ENCODE assay signal across 4 cellular contexts in genomic region chr17:76107507-76107906, GRCh38.
A peak's percentile ranks its signal among the peaks of the same experiment; 100 is the strongest.
TF ChIP-seq lines count a peak whose summit lies in the region.

No MANE protein-coding gene starts in this region.

TF ChIP-seq in SK-N-SH, 30 proteins besides CTCF, POLR2A, EP300 and RAD21:
- TF ChIP-seq CHD2 (IDR thresholded peaks at IDR 0.05; ENCODE audit: low read length, partially characterized antibody) (no peak), GATA2 (CRISPR knock-in tag; IDR thresholded peaks at IDR 0.05) (no peak), GABPA (IDR thresholded peaks at IDR 0.05; ENCODE audit: low read depth) (no peak), TCF12 (IDR thresholded peaks at IDR 0.05) (no peak), TEAD4 (IDR thresholded peaks at IDR 0.05; ENCODE audit: borderline replicate concordance, insufficient read depth) (no peak), USF2 (IDR thresholded peaks at IDR 0.05; ENCODE audit: borderline replicate concordance, low read depth, low read length) (no peak), MAX (IDR thresholded peaks at IDR 0.05; ENCODE audit: low read depth) (no peak), IRF3 (IDR thresholded peaks at IDR 0.05; ENCODE audit: low read depth, low read length) (no peak), MXI1 (IDR thresholded peaks at IDR 0.05; ENCODE audit: low read depth, low read length) (no peak), RCOR1 (IDR thresholded peaks at IDR 0.05; ENCODE audit: low read length) (no peak), FOXJ3 (CRISPR knock-in tag; IDR thresholded peaks at IDR 0.05) (no peak), YY1 (IDR thresholded peaks at IDR 0.05; ENCODE audit: low read depth) (no peak), NFIC (IDR thresholded peaks at IDR 0.05; ENCODE audit: borderline replicate concordance) (no peak), ELF1 (IDR thresholded peaks at IDR 0.05) (no peak)

TF ChIP-seq in SK-N-SH treated with all-trans-retinoic acid at 6 μM for 48 hours, 23 proteins besides CTCF, POLR2A, EP300 and RAD21:
- no peak for TF ChIP-seq ZFP30 (CRISPR knock-in tag; IDR thresholded peaks at IDR 0.05)
- TF ChIP-seq CSDC2 (CRISPR knock-in tag; IDR thresholded peaks at IDR 0.05): no peak
- TF ChIP-seq POU6F1 (CRISPR knock-in tag; IDR thresholded peaks at IDR 0.05; ENCODE audit: borderline replicate concordance, low read depth): no peak
- TF ChIP-seq GLIS3 (CRISPR knock-in tag; IDR thresholded peaks at IDR 0.05): no peak
- no peak for TF ChIP-seq CREB5 (CRISPR knock-in tag; IDR thresholded peaks at IDR 0.05; ENCODE audit: low read depth)

TF ChIP-seq in Ishikawa, 13 proteins besides CTCF, POLR2A, EP300 and RAD21:
- TF ChIP-seq NFIC (IDR thresholded peaks at IDR 0.05) (no peak), YY1 (IDR thresholded peaks at IDR 0.05; ENCODE audit: low read depth) (no peak), MAX (IDR thresholded peaks at IDR 0.05) (no peak), REST (IDR thresholded peaks at IDR 0.05; ENCODE audit: low read depth) (no peak), EGR1 (IDR thresholded peaks at IDR 0.05) (no peak), USF1 (IDR thresholded peaks at IDR 0.05) (no peak), CEBPB (IDR thresholded peaks at IDR 0.05) (no peak), TEAD4 (IDR thresholded peaks at IDR 0.05) (no peak)
TF ChIP-seq in Ishikawa: peak in this region for 0.

TF ChIP-seq in K562, 482 proteins besides CTCF, POLR2A, EP300 and RAD21:
- TF ChIP-seq JUN (IDR thresholded peaks at IDR 0.05; ENCODE audit: borderline replicate concordance, low read depth, low read length): no peak
- TF ChIP-seq JUN (CRISPR knock-in tag; IDR thresholded peaks at IDR 0.05; ENCODE audit: borderline replicate concordance): no peak
- TF ChIP-seq SMARCE1 (IDR thresholded peaks at IDR 0.05): peak; percentile 22; the same call in 1 of the 2 replicates
TF ChIP-seq in K562: peak in this region for 1.
